In genomic region chr11:1295591-1295990, GRCh38 we compare ENCODE assay signal across 19 cellular contexts.
"Had no signal": no experiment of that assay in that cellular context is flagged by ENCODE, and none has a peak within 500 bp of the region (broad histone marks: within the 10 kb centered on the region; RNA-seq: fewer than 3 reads in every experiment).

No MANE protein-coding gene starts in this region.

- H3K9ac ChIP-seq: parathyroid adenoma had no signal

- H3K4me3 ChIP-seq: coronary artery, esophagus muscularis mucosa, gastroesophageal sphincter, heart right ventricle, stomach, thoracic aorta had no signal

- H3K9me3 ChIP-seq: esophagus muscularis mucosa, gastroesophageal sphincter, heart right ventricle, stomach, thoracic aorta had no signal

- H3K27ac ChIP-seq: coronary artery, esophagus muscularis mucosa, gastroesophageal sphincter, heart right ventricle, parathyroid adenoma, stomach, thoracic aorta had no signal

- H3K27me3 ChIP-seq: esophagus muscularis mucosa, gastroesophageal sphincter, heart right ventricle, stomach had no signal

- FAIRE-seq: endothelial cell of umbilical vein had no signal

- H2AFZ ChIP-seq: parathyroid adenoma had no signal

- DNase-seq: activated CD4-positive, alpha-beta T cell treated with anti-CD3 and anti-CD28 coated beads, Interleukin-2, amount 50 U/mL, for 1 hour; activated CD4-positive, CD25-positive, alpha-beta regulatory T cell treated with anti-CD3 and anti-CD28 coated beads, Interleukin-2, amount 50 U/mL, for 72 hours; activated T-cell treated with anti-CD3 and anti-CD28 coated beads, Interleukin-2, amount 50 U/mL, for 72 hours; effector CD8-positive, alpha-beta T cell; heart right ventricle; kidney glomerular epithelial cell; mesendoderm; retina; SHP77 treated with DMSO at 0.1 percent for 48 hours; stomach; T-helper 1 cell; T1000 had no signal

- H3K4me1 ChIP-seq: parathyroid adenoma had no signal

- ATAC-seq: activated T-cell treated with anti-CD3 and anti-CD28 coated beads, Interleukin-2, amount 50 U/mL, for 72 hours; gastroesophageal sphincter; heart right ventricle; naive thymus-derived CD8-positive, alpha-beta T cell had no signal
